ENCODE assay signal across 19 cellular contexts in genomic region chr11:71505001-71505400, GRCh38. TPM values are rescaled to one million over a fixed set of nuclear protein-coding genes. Genes with fewer than 3 reads are reported as not detected.
"Had no signal": no experiment of that assay in that cellular context is flagged by ENCODE, and none has a peak within 500 bp of the region (broad histone marks: within the 10 kb centered on the region; RNA-seq: fewer than 3 reads in every experiment).

No MANE protein-coding gene starts in this region.

- ATAC-seq: foreskin keratinocyte; natural killer cell treated with Interleukin-12 subunit alpha and Interleukin-12 subunit beta and Interleukin-15 and Interleukin-18, amount 100 ng/mL, for 72 hours; right lobe of liver; stimulated activated naive B cell treated with anti-CD40 and anti-IgM and Interleukin-4, amounts not matched to agents 10 μg/mL and 1 μg/mL and 100 μg/mL, for 72 hours had no signal

- H3K4me3 ChIP-seq: dorsolateral prefrontal cortex, esophagus squamous epithelium, prostate gland, right lobe of liver, transverse colon had no signal

- H3K4me3 Mint-ChIP-seq: activated naive CD8-positive, alpha-beta T cell treated with anti-CD3 and anti-CD28 coated beads for 36 hours; memory B cell; natural killer cell treated with Interleukin-12 subunit alpha and Interleukin-12 subunit beta and Interleukin-15 and Interleukin-18, amount 100 ng/mL, for 72 hours; stimulated activated naive B cell treated with anti-CD40 and anti-IgM and Interleukin-4, amounts not matched to agents 10 μg/mL and 1 μg/mL and 100 μg/mL, for 72 hours had no signal

- DNase-seq: activated CD4-positive, alpha-beta T cell treated with anti-CD3 and anti-CD28 coated beads, Interleukin-2, amount 50 U/mL, for 4 hours; activated CD4-positive, CD25-positive, alpha-beta regulatory T cell treated with anti-CD3 and anti-CD28 coated beads, Interleukin-2, amount 50 U/mL, for 72 hours; activated gamma-delta T cell treated with Interleukin-2 at 50 U/mL for 16 hours; activated naive CD8-positive, alpha-beta T cell treated with anti-CD3 and anti-CD28 coated beads for 36 hours; activated T-cell treated with anti-CD3 and anti-CD28 coated beads, Interleukin-2, amount 50 U/mL, for 1 hour; brain microvascular endothelial cell; dorsolateral prefrontal cortex; esophagus squamous epithelium; foreskin keratinocyte; stimulated activated CD4-positive, alpha-beta T cell treated with anti-CD3 and anti-CD28 coated beads, Interleukin-1b, Interleukin-23, amount 100 ng/mL, for 48 hours; stimulated activated naive B cell treated with anti-CD40 and anti-IgM and Interleukin-4, amounts not matched to agents 10 μg/mL and 1 μg/mL and 100 μg/mL, for 72 hours; transverse colon had no signal

- H3K4me1 ChIP-seq: foreskin keratinocyte, prostate gland, transverse colon had no signal

- H3K9me3 ChIP-seq: prostate gland, right lobe of liver had no signal

- H3K27me3 Mint-ChIP-seq: activated naive CD8-positive, alpha-beta T cell treated with anti-CD3 and anti-CD28 coated beads for 36 hours; memory B cell; natural killer cell treated with Interleukin-12 subunit alpha and Interleukin-12 subunit beta and Interleukin-15 and Interleukin-18, amount 100 ng/mL, for 72 hours; stimulated activated naive B cell treated with anti-CD40 and anti-IgM and Interleukin-4, amounts not matched to agents 10 μg/mL and 1 μg/mL and 100 μg/mL, for 72 hours had no signal

- H3K4me1 Mint-ChIP-seq: activated naive CD8-positive, alpha-beta T cell treated with anti-CD3 and anti-CD28 coated beads for 36 hours; memory B cell had no signal

- H3K27ac Mint-ChIP-seq: activated naive CD8-positive, alpha-beta T cell treated with anti-CD3 and anti-CD28 coated beads for 36 hours; memory B cell; natural killer cell treated with Interleukin-12 subunit alpha and Interleukin-12 subunit beta and Interleukin-15 and Interleukin-18, amount 100 ng/mL, for 72 hours; stimulated activated naive B cell treated with anti-CD40 and anti-IgM and Interleukin-4, amounts not matched to agents 10 μg/mL and 1 μg/mL and 100 μg/mL, for 72 hours had no signal

- H3K27ac ChIP-seq: brain microvascular endothelial cell, dorsolateral prefrontal cortex, esophagus squamous epithelium, foreskin keratinocyte, prostate gland, right lobe of liver, transverse colon had no signal

- H3K27me3 ChIP-seq: brain microvascular endothelial cell, dorsolateral prefrontal cortex, esophagus squamous epithelium, foreskin keratinocyte, right lobe of liver, transverse colon had no signal

RNA-seq across cellular contexts. Expression of gene KRTAP5-7, which starts 22.1 kb away (rescaled TPM):
- total RNA-seq: activated naive CD8-positive, alpha-beta T cell treated with anti-CD3 and anti-CD28 coated beads for 36 hours; foreskin keratinocyte had no signal
- polyA plus RNA-seq: foreskin keratinocyte had no signal

RNA-seq across cellular contexts. Expression of gene KRTAP5-8, which starts 32.8 kb away (rescaled TPM):
- total RNA-seq: activated naive CD8-positive, alpha-beta T cell treated with anti-CD3 and anti-CD28 coated beads for 36 hours; cerebellum; foreskin keratinocyte; natural killer cell treated with Interleukin-12 subunit alpha and Interleukin-12 subunit beta and Interleukin-15 and Interleukin-18, amount 100 ng/mL, for 72 hours; omental fat pad; T-helper 2 cell treated with Interferon-gamma antibody and Interleukin-4, amounts not matched to agents 100 ng/mL and 5 ng/mL, for 36 hours had no signal
- polyA plus RNA-seq: foreskin keratinocyte had no signal

RNA-seq across cellular contexts. Expression of gene KRTAP5-9, which starts 43.2 kb away (rescaled TPM):
- total RNA-seq: activated naive CD8-positive, alpha-beta T cell treated with anti-CD3 and anti-CD28 coated beads for 36 hours; cerebellum; esophagus squamous epithelium; foreskin keratinocyte; natural killer cell treated with Interleukin-12 subunit alpha and Interleukin-12 subunit beta and Interleukin-15 and Interleukin-18, amount 100 ng/mL, for 72 hours had no signal
- polyA plus RNA-seq: foreskin keratinocyte had no signal
